In genomic region chr14:55073856-55074255, GRCh38 we compare ENCODE assay signal across 12 cellular contexts. TPM values are rescaled to one million over a fixed set of nuclear protein-coding genes. Genes with fewer than 3 reads are reported as not detected.
DNase-seq lines count a peak whose midpoint lies in the region; ATAC-seq, FAIRE-seq and TF ChIP-seq lines count a peak whose summit lies in the region.
"Had no signal": no experiment of that assay in that cellular context is flagged by ENCODE, and none has a peak within 500 bp of the region (broad histone marks: within the 10 kb centered on the region; RNA-seq: fewer than 3 reads in every experiment).

No MANE protein-coding gene starts in this region.

- H3K36me3 Mint-ChIP-seq in central memory CD8-positive, alpha-beta T cell (ENCODE audit: insufficient read depth), result peaks cover 5% of the 10 kb centered on the region
- H3K36me3 Mint-ChIP-seq: activated naive CD4-positive, alpha-beta T cell treated with anti-CD3 and anti-CD28 coated beads, Interleukin-2, amount 50 U/mL, for 24 hours had no signal

- H3K9me3 Mint-ChIP-seq in central memory CD8-positive, alpha-beta T cell, result no peaks in the 10 kb centered on the region
- H3K9me3 Mint-ChIP-seq: activated naive CD4-positive, alpha-beta T cell treated with anti-CD3 and anti-CD28 coated beads, Interleukin-2, amount 50 U/mL, for 24 hours; nephron had no signal

- in situ Hi-C loops in SK-MEL-5 (cut with HindIII; ENCODE audit: low pct_unique_long_range_greater_than_20kb, low sequenced_read_pairs), result no loop called here

- CTCF ChIA-PET in HEK293T (lab: Yijun Ruan, JAX), result no interaction called here

- H3K27me3 Mint-ChIP-seq in central memory CD8-positive, alpha-beta T cell, result no peaks in the 10 kb centered on the region
- H3K27me3 Mint-ChIP-seq: activated naive CD4-positive, alpha-beta T cell treated with anti-CD3 and anti-CD28 coated beads, Interleukin-2, amount 50 U/mL, for 24 hours had no signal

- peak; percentile 44 for FAIRE-seq in GM19239 (lab: Jason Lieb, UNC)

- POLR2A ChIA-PET in HEK293T (lab: Yijun Ruan, JAX), result interaction anchor here (0.6 kb wide), 1 partner anchor 23 kb away, joined by 3 read pairs; the partner anchor contains the start of gene MAPK1IP1L

- no peak for ATAC-seq in central memory CD8-positive, alpha-beta T cell (replicated peaks; ENCODE audit: extremely low read depth, poor library complexity, severe bottlenecking)
- ATAC-seq: left lobe of liver had no signal

- peaks cover 30% of the 10 kb centered on the region for H3K4me1 Mint-ChIP-seq in central memory CD8-positive, alpha-beta T cell

- H3K27ac Mint-ChIP-seq in central memory CD8-positive, alpha-beta T cell (ENCODE audit: low read depth), result peak overlapping the region; percentile 75
- H3K27ac Mint-ChIP-seq: activated naive CD4-positive, alpha-beta T cell treated with anti-CD3 and anti-CD28 coated beads, Interleukin-2, amount 50 U/mL, for 24 hours had no signal

- no peak overlapping the region for H3K4me3 Mint-ChIP-seq in central memory CD8-positive, alpha-beta T cell
- H3K4me3 Mint-ChIP-seq: nephron had no signal

- DNase-seq in GM19239 (ENCODE audit: insufficient read length, low spot score) (no peak), SK-MEL-5 (ENCODE audit: low read depth, low spot score) (peak; percentile 14), renal cortical epithelial cell (ENCODE audit: low read depth) (peak; percentile 33), cortex of kidney (lab: John Stamatoyannopoulos, UW) (no peak), HEK293T (ENCODE audit: extremely low spot score) (no peak), middle frontal gyrus (ENCODE audit: extremely low spot score, low spot score) (no peak)
- DNase-seq in central memory CD8-positive, alpha-beta T cell (ENCODE audit: low spot score in 2 of 2), result no peak
- DNase-seq in activated T-cell treated with anti-CD3 and anti-CD28 coated beads, Interleukin-2, amount 50 U/mL, for 48 hours, result no peak
- DNase-seq: dermis blood vessel endothelial cell had no signal

TF ChIP-seq in HEK293T, 16 proteins besides CTCF, POLR2A, EP300 and RAD21:
- TF ChIP-seq FOXK2 (IDR thresholded peaks at IDR 0.05), result no peak
- TF ChIP-seq L3MBTL2 (conservative IDR thresholded peaks at IDR 0.05), result no peak
- no peak for TF ChIP-seq ZNF384 (IDR thresholded peaks at IDR 0.05)
- TF ChIP-seq HDGF (IDR thresholded peaks at IDR 0.05; ENCODE audit: borderline replicate concordance), result no peak
- TF ChIP-seq SUZ12 (IDR thresholded peaks at IDR 0.05), result no peak
- TF ChIP-seq FOXA1 (IDR thresholded peaks at IDR 0.05), result no peak
- TF ChIP-seq CTBP1 (IDR thresholded peaks at IDR 0.05; ENCODE audit: borderline replicate concordance), result no peak
- no peak for TF ChIP-seq SP1 (IDR thresholded peaks at IDR 0.05)
- no peak for TF ChIP-seq LEF1 (IDR thresholded peaks at IDR 0.05; ENCODE audit: borderline replicate concordance)
- no peak for TF ChIP-seq BHLHE40 (IDR thresholded peaks at IDR 0.05; ENCODE audit: borderline replicate concordance)
- TF ChIP-seq TARDBP (IDR thresholded peaks at IDR 0.05), result no peak
- TF ChIP-seq, protein P1, sequence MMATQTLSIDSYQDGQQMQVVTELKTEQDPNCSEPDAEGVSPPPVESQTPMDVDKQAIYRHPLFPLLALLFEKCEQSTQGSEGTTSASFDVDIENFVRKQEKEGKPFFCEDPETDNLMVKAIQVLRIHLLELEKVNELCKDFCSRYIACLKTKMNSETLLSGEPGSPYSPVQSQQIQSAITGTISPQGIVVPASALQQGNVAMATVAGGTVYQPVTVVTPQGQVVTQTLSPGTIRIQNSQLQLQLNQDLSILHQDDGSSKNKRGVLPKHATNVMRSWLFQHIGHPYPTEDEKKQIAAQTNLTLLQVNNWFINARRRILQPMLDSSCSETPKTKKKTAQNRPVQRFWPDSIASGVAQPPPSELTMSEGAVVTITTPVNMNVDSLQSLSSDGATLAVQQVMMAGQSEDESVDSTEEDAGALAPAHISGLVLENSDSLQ (IDR thresholded peaks at IDR 0.05), result no peak
- TF ChIP-seq ARNT (IDR thresholded peaks at IDR 0.05), result no peak
- TF ChIP-seq NFRKB (IDR thresholded peaks at IDR 0.05), result no peak
- TF ChIP-seq ELF4 (IDR thresholded peaks at IDR 0.05), result no peak
- TF ChIP-seq FOXM1 (IDR thresholded peaks at IDR 0.05; ENCODE audit: borderline replicate concordance), result no peak

RNA-seq across cellular contexts. Expression of gene MAPK1IP1L, which starts 22.4 kb away (rescaled TPM):
- total RNA-seq in SK-MEL-5 (2014; rRNA removed; shearing (Covaris generic)), result 55.1 and 56.4 TPM in 2 replicates
- 196 and 229 TPM in 2 replicates for polyA plus RNA-seq in SK-MEL-5 (2015; cell fraction: cytosol; rRNA removed)
- 73.7 and 81.6 TPM in 2 replicates for polyA plus RNA-seq in SK-MEL-5 (2015; cell fraction: nucleus; rRNA removed)
- 25.0 and 39.3 TPM in 2 replicates for total RNA-seq in renal cortical epithelial cell

RNA-seq across cellular contexts. Expression of gene SOCS4, which starts 46.8 kb away (rescaled TPM):
- total RNA-seq in SK-MEL-5 (2014; rRNA removed; shearing (Covaris generic)), result 15.7 and 16.4 TPM in 2 replicates
- 9.2 and 11.7 TPM in 2 replicates for polyA plus RNA-seq in SK-MEL-5 (2015; cell fraction: cytosol; rRNA removed)
- 41.4 and 45.4 TPM in 2 replicates for polyA plus RNA-seq in SK-MEL-5 (2015; cell fraction: nucleus; rRNA removed)
- 23.1 and 34.7 TPM in 2 replicates for total RNA-seq in renal cortical epithelial cell

RNA-seq across cellular contexts. Expression of gene WDHD1, which starts 47.0 kb away (rescaled TPM):
- total RNA-seq in SK-MEL-5 (2014; rRNA removed; shearing (Covaris generic)), result 13.6 and 16.7 TPM in 2 replicates
- 8.5 and 16.5 TPM in 2 replicates for polyA plus RNA-seq in SK-MEL-5 (2015; cell fraction: cytosol; rRNA removed)
- polyA plus RNA-seq in SK-MEL-5 (2015; cell fraction: nucleus; rRNA removed), result 13.5 and 13.8 TPM in 2 replicates
- total RNA-seq in renal cortical epithelial cell, result 6.9 and 13.4 TPM in 2 replicates

RNA-seq across cellular contexts. Expression of gene LGALS3, which starts 55.2 kb away (rescaled TPM):
- total RNA-seq in SK-MEL-5 (2014; rRNA removed; shearing (Covaris generic)), result 2,048 and 2,147 TPM in 2 replicates
- polyA plus RNA-seq in SK-MEL-5 (2015; cell fraction: cytosol; rRNA removed), result 1,731 and 2,172 TPM in 2 replicates
- 829 and 918 TPM in 2 replicates for polyA plus RNA-seq in SK-MEL-5 (2015; cell fraction: nucleus; rRNA removed)
- 114 and 178 TPM in 2 replicates for total RNA-seq in renal cortical epithelial cell

Comparison
In these comparisons a context has a peak if more than half of its experiments do, and no peak if none do; other contexts are left out.
1. DNase-seq: peak in SK-MEL-5 (single experiment) and renal cortical epithelial cell (single experiment); none in GM19239 (single experiment), central memory CD8-positive, alpha-beta T cell (0 of 2), cortex of kidney (single experiment), HEK293T (single experiment), activated T-cell treated with anti-CD3 and anti-CD28 coated beads, Interleukin-2, amount 50 U/mL, for 48 hours (0 of 2) and middle frontal gyrus (single experiment).